Comparison of ENCODE assay signal across 16 cellular contexts in genomic region chr6:67450641-67451040, GRCh38.
DNase-seq lines count a peak whose midpoint lies in the region; ATAC-seq lines count a peak whose summit lies in the region.
"Had no signal": no experiment of that assay in that cellular context is flagged by ENCODE, and none has a peak within 500 bp of the region (broad histone marks: within the 10 kb centered on the region; RNA-seq: fewer than 3 reads in every experiment).

No MANE protein-coding gene starts in this region.

- H3K27me3 Mint-ChIP-seq in activated T-helper 2 cell treated with anti-CD3 and anti-CD28 coated beads, Interferon-gamma antibody, Interleukin-2, Interleukin-4, amounts not matched to agents 10 μg/mL and 5 μg/mL and 100 μg/mL, durations not matched to agents 14 hours and 24 hours and 36 hours (ENCODE audit: low read depth): no peaks in the 10 kb centered on the region
- H3K27me3 Mint-ChIP-seq: activated CD4-positive, alpha-beta T cell treated with anti-CD3 and anti-CD28 coated beads, Interleukin-2, amount 10 ng/mL, durations not matched to agents 24 days and 14 days; stimulated activated memory B cell treated with anti-CD40 and anti-IgM and Interleukin-4, amounts not matched to agents 10 μg/mL and 1 μg/mL and 100 μg/mL, for 72 hours; T-cell had no signal

- ATAC-seq in GM18511 (IDR thresholded peaks at IDR 0.05; ENCODE audit: unreplicated experiment) (peak; percentile 86), HG02623 (IDR thresholded peaks at IDR 0.05; ENCODE audit: unreplicated experiment) (peak; percentile 77), HG03159 (IDR thresholded peaks at IDR 0.05; ENCODE audit: unreplicated experiment) (peak; percentile 95)
- ATAC-seq: stimulated activated memory B cell treated with anti-CD40 and anti-IgM and Interleukin-4, amounts not matched to agents 10 μg/mL and 1 μg/mL and 100 μg/mL, for 72 hours; T-cell had no signal

- H3K27ac Mint-ChIP-seq in activated T-helper 2 cell treated with anti-CD3 and anti-CD28 coated beads, Interferon-gamma antibody, Interleukin-2, Interleukin-4, amounts not matched to agents 10 μg/mL and 5 μg/mL and 100 μg/mL, durations not matched to agents 14 hours and 24 hours and 36 hours: no peak overlapping the region
- H3K27ac Mint-ChIP-seq: activated CD4-positive, alpha-beta T cell treated with anti-CD3 and anti-CD28 coated beads, Interleukin-2, amount 10 ng/mL, durations not matched to agents 24 days and 14 days; stimulated activated memory B cell treated with anti-CD40 and anti-IgM and Interleukin-4, amounts not matched to agents 10 μg/mL and 1 μg/mL and 100 μg/mL, for 72 hours; T-cell had no signal

- intact Hi-C loops in activated T-helper 2 cell treated with anti-CD3 and anti-CD28 coated beads, Interferon-gamma antibody, Interleukin-2, Interleukin-4, amounts not matched to agents 10 μg/mL and 5 μg/mL and 100 μg/mL, durations not matched to agents 14 hours and 24 hours and 36 hours (cut with micrococcal nuclease): no loop called here

- no peak overlapping the region for H3K4me3 Mint-ChIP-seq in activated T-helper 2 cell treated with anti-CD3 and anti-CD28 coated beads, Interferon-gamma antibody, Interleukin-2, Interleukin-4, amounts not matched to agents 10 μg/mL and 5 μg/mL and 100 μg/mL, durations not matched to agents 14 hours and 24 hours and 36 hours (ENCODE audit: low read depth)
- H3K4me3 Mint-ChIP-seq: activated CD4-positive, alpha-beta T cell treated with anti-CD3 and anti-CD28 coated beads, Interleukin-2, amount 10 ng/mL, durations not matched to agents 24 days and 14 days; stimulated activated memory B cell treated with anti-CD40 and anti-IgM and Interleukin-4, amounts not matched to agents 10 μg/mL and 1 μg/mL and 100 μg/mL, for 72 hours; T-cell had no signal

- H3K9me3 Mint-ChIP-seq in activated T-helper 2 cell treated with anti-CD3 and anti-CD28 coated beads, Interferon-gamma antibody, Interleukin-2, Interleukin-4, amounts not matched to agents 10 μg/mL and 5 μg/mL and 100 μg/mL, durations not matched to agents 14 hours and 24 hours and 36 hours: peaks cover 27% of the 10 kb centered on the region
- H3K9me3 Mint-ChIP-seq: activated CD4-positive, alpha-beta T cell treated with anti-CD3 and anti-CD28 coated beads, Interleukin-2, amount 10 ng/mL, durations not matched to agents 24 days and 14 days had no signal

- DNase-seq in NCI-H526 treated with DMSO at 0.1 percent for 48 hours (lab: John Stamatoyannopoulos, UW): peak; percentile 75
- DNase-seq in activated T-helper 2 cell treated with anti-CD3 and anti-CD28 coated beads, Interferon-gamma antibody, Interleukin-2, Interleukin-4, amounts not matched to agents 10 μg/mL and 5 μg/mL and 100 μg/mL, durations not matched to agents 14 hours and 24 hours and 36 hours (ENCODE audit: low spot score): no peak
- no peak for DNase-seq in stimulated activated CD4-positive, alpha-beta T cell treated with anti-CD3 and anti-CD28 coated beads, Interleukin-2, amount 100 ng/mL, for 24 hours
- DNase-seq in activated CD4-positive, alpha-beta T cell treated with anti-CD3 and anti-CD28 coated beads for 1 hour: no peak
- DNase-seq in stimulated activated CD4-positive, alpha-beta T cell treated with anti-CD3 and anti-CD28 coated beads, Interleukin-2, amount 100 ng/mL, for 48 hours: no peak
- DNase-seq: activated CD4-positive, alpha-beta T cell treated with anti-CD3 and anti-CD28 coated beads, Interleukin-2, amount 10 ng/mL, durations not matched to agents 24 days and 14 days; activated effector memory CD4-positive, alpha-beta T cell treated with anti-CD3 and anti-CD28 coated beads, Interleukin-2, amount 50 U/mL, for 16 hours; hippocampal formation; NCI-H1436; NCI-H2227 treated with DMSO at 0.1 percent for 48 hours; T-cell; testis had no signal

- no peaks in the 10 kb centered on the region for H3K36me3 Mint-ChIP-seq in activated T-helper 2 cell treated with anti-CD3 and anti-CD28 coated beads, Interferon-gamma antibody, Interleukin-2, Interleukin-4, amounts not matched to agents 10 μg/mL and 5 μg/mL and 100 μg/mL, durations not matched to agents 14 hours and 24 hours and 36 hours (ENCODE audit: low read depth)
- H3K36me3 Mint-ChIP-seq: stimulated activated memory B cell treated with anti-CD40 and anti-IgM and Interleukin-4, amounts not matched to agents 10 μg/mL and 1 μg/mL and 100 μg/mL, for 72 hours; T-cell had no signal

- H3K4me1 Mint-ChIP-seq in activated T-helper 2 cell treated with anti-CD3 and anti-CD28 coated beads, Interferon-gamma antibody, Interleukin-2, Interleukin-4, amounts not matched to agents 10 μg/mL and 5 μg/mL and 100 μg/mL, durations not matched to agents 14 hours and 24 hours and 36 hours (ENCODE audit: low read depth): no peaks in the 10 kb centered on the region
- H3K4me1 Mint-ChIP-seq: activated CD4-positive, alpha-beta T cell treated with anti-CD3 and anti-CD28 coated beads, Interleukin-2, amount 10 ng/mL, durations not matched to agents 24 days and 14 days; stimulated activated memory B cell treated with anti-CD40 and anti-IgM and Interleukin-4, amounts not matched to agents 10 μg/mL and 1 μg/mL and 100 μg/mL, for 72 hours; T-cell had no signal
